In genomic region chr5:142011572-142012185, GRCh38 we compare ENCODE assay signal across 1 cellular context.
TF ChIP-seq lines count a peak whose summit lies in the region.

No MANE protein-coding gene starts in this region.

TF ChIP-seq in HCT116, 20 proteins besides CTCF, POLR2A, EP300 and RAD21 (continued from another document):
- TF ChIP-seq REST (IDR thresholded peaks at IDR 0.05; ENCODE audit: low read depth) (no peak), TCF7L2 (IDR thresholded peaks at IDR 0.05; ENCODE audit: borderline replicate concordance, extremely low read depth, insufficient read depth, insufficient read length) (no peak), ATF3 (IDR thresholded peaks at IDR 0.05) (no peak), EZH2 (IDR thresholded peaks at IDR 0.05) (no peak), POLR2AphosphoS5 (IDR thresholded peaks at IDR 0.05; ENCODE audit: low read depth, low read length) (no peak), ZNF274 (IDR thresholded peaks at IDR 0.05; ENCODE audit: low read depth, low read length) (no peak), CEBPB (IDR thresholded peaks at IDR 0.05; ENCODE audit: low read depth) (no peak), SRF (IDR thresholded peaks at IDR 0.05; ENCODE audit: low read depth) (no peak), ZFX (IDR thresholded peaks at IDR 0.05) (no peak), CBX3 (IDR thresholded peaks at IDR 0.05; ENCODE audit: low read depth) (no peak), ZBTB33 (IDR thresholded peaks at IDR 0.05; ENCODE audit: extremely low read depth, insufficient replicate concordance, low read length) (no peak), SIN3A (IDR thresholded peaks at IDR 0.05; ENCODE audit: low read depth) (no peak), SP1 (IDR thresholded peaks at IDR 0.05; ENCODE audit: low read depth) (no peak)
